In the genomic region with DNA sequence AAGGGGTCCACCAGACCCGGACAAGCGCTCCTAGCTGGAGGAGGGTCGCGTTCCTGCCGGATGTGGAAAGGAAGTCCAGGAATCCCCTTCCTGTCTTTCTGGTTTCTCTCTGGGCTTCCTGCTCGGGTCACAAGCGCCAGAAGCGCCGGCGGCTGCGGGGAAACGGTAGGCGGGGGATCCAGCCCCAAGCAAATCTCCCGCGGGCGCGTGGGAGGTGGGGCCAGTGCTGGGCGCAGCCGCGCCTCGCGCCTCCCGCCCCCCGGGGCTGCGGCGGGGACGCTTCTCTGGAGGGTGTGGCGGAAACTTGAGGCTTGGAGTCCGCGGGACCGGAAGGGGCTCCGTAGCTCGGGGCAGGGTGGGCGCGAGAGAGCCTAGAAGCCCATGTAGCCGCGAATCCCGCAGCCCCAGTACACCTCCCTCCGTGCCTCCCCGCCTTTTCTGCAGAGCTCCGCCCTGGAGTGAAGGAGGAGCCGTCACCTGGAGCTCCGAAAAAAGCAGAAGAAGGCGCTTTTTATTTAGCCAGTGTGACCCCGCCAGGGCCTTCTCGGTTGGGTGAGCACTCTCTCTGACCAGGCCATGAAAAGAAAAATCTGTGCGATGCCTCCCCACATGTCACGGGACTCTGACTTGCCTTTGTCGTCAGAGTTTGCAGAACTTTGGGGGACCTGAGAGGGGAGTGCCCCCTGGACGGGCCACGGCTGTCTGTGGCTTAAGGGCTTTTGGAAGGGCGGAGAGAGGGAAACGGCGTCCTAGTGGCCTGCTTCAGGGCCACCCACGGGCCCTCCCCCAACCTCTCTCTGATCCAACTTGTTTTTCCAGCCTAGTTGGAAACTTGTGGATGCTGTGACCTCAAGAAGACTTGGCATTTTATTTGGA, we compare ENCODE assay signal across 8 cellular contexts. TPM values are rescaled to one million over a fixed set of nuclear protein-coding genes. Genes with fewer than 3 reads are reported as not detected.
DNase-seq lines count a peak whose midpoint lies in the region; ATAC-seq, FAIRE-seq and TF ChIP-seq lines count a peak whose summit lies in the region.

No MANE protein-coding gene starts in this region.

- no peaks in the 10 kb centered on the region for H3K36me3 ChIP-seq in hepatocyte (replicated peaks; ENCODE audit: insufficient read depth, low read depth)

- H3K27me3 ChIP-seq in hepatocyte: no peaks in the 10 kb centered on the region

- H3K27ac ChIP-seq in angular gyrus (ENCODE audit: low read depth, low read length) (peak overlapping the region; percentile 62), hepatocyte (peak overlapping the region; percentile 94)

- H2AFZ ChIP-seq in hepatocyte: peak overlapping the region; percentile 81

- H3K79me2 ChIP-seq in hepatocyte: peaks cover 46% of the 10 kb centered on the region

- ATAC-seq in HG02623 (IDR thresholded peaks at IDR 0.05; ENCODE audit: unreplicated experiment): peak; percentile 66
- peak; percentile 77 for ATAC-seq in T-helper 17 cell

- H3K4me1 ChIP-seq in hepatocyte (ENCODE audit: insufficient read depth): peaks cover 29% of the 10 kb centered on the region

- H3K9me2 ChIP-seq in hepatocyte (replicated peaks; ENCODE audit: insufficient read depth): no peaks in the 10 kb centered on the region

- H3K4me3 Mint-ChIP-seq in T-helper 17 cell: peak overlapping the region; percentile 100

- peak; percentile 97 for FAIRE-seq in GM12892 (lab: Jason Lieb, UNC)

- H4K20me1 ChIP-seq in hepatocyte (ENCODE audit: insufficient read depth, poor library complexity, severe bottlenecking): no peaks in the 10 kb centered on the region

- no peaks in the 10 kb centered on the region for H3K9me3 ChIP-seq in T-helper 17 cell (ENCODE audit: control insufficient read depth, low read length, poor library complexity, severe bottlenecking)
- no peaks in the 10 kb centered on the region for H3K9me3 ChIP-seq in hepatocyte (ENCODE audit: low read depth)

- TF ChIP-seq POLR2A in GM12892 (IDR thresholded peaks at IDR 0.05; ENCODE audit: low read depth, low read length): peak; percentile 69

- H3K4me1 Mint-ChIP-seq in T-helper 17 cell: peaks cover 42% of the 10 kb centered on the region

- H3K36me3 Mint-ChIP-seq in T-helper 17 cell (ENCODE audit: low read depth): peaks cover 9% of the 10 kb centered on the region

- H3K4me3 ChIP-seq in hepatocyte: peak overlapping the region; percentile 88
- H3K4me3 ChIP-seq in retinal pigment epithelial cell (ENCODE audit: low read length): peak overlapping the region; percentile 81

- WGBS in hepatocyte (ENCODE audit: low lambda C conversion rate, missing lambda C conversion rate): under 1% methylated on average over 44 of the region's 55 CpGs

- no peak for TF ChIP-seq CTCF in hepatocyte (IDR thresholded peaks at IDR 0.05; ENCODE audit: poor library complexity)
- TF ChIP-seq CTCF in retinal pigment epithelial cell (conservative IDR thresholded peaks at IDR 0.05; ENCODE audit: low read depth, low read length): no peak

- no peaks in the 10 kb centered on the region for H3K27me3 Mint-ChIP-seq in T-helper 17 cell

- peak overlapping the region; percentile 87 for H3K4me2 ChIP-seq in hepatocyte

- peak overlapping the region; percentile 100 for H3K27ac Mint-ChIP-seq in T-helper 17 cell

- DNase-seq in GM12892 (ENCODE audit: insufficient read length): peak; percentile 74
- peak; percentile 45 for DNase-seq in NCI-H1092 (lab: John Stamatoyannopoulos, UW)
- DNase-seq in T-helper 17 cell: peak; percentile 78 to 88 (median 82)
- peak; percentile 91 for DNase-seq in hepatocyte (ENCODE audit: low spot score)
- DNase-seq in retinal pigment epithelial cell (ENCODE audit: low read depth): no peak
- no peak for DNase-seq in cerebellar nuclear complex (lab: John Stamatoyannopoulos, UW)

RNA-seq across cellular contexts. Expression of a gene that starts 21.4 kb away (rescaled TPM):
- 187 TPM for polyA plus RNA-seq in GM12892 (2012; ENCODE audit: missing spikeins)
- total RNA-seq in T-helper 17 cell (100 to 1,000 TPM; 151 to 173 TPM), hepatocyte (5.7 and 6.0 TPM in 2 replicates)
- 3.7 and 3.9 TPM in 2 replicates for polyA plus RNA-seq in hepatocyte

RNA-seq across cellular contexts. Expression of a gene that starts 40.3 kb away (rescaled TPM):
- 0.78 TPM for polyA plus RNA-seq in GM12892 (2012; ENCODE audit: missing spikeins)
- total RNA-seq in T-helper 17 cell (100 to 1,000 TPM; 182 to 229 TPM), hepatocyte (not detected in 2 replicates)
- polyA plus RNA-seq in hepatocyte: not detected in 2 replicates

Comparison
In these comparisons a context has a peak if more than half of its experiments do, and no peak if none do; other contexts are left out.
1. DNase-seq: peak in GM12892 (single experiment), NCI-H1092 (single experiment), T-helper 17 cell (3 of 3) and hepatocyte (single experiment); none in retinal pigment epithelial cell (single experiment) and cerebellar nuclear complex (0 of 2).
2. RNA of a gene that starts 21.4 kb away (total RNA-seq): 151 to 173 TPM in T-helper 17 cell; 5.7 to 6.0 TPM in hepatocyte; every median in the first group is over 10 times any median in the second.
3. RNA of a gene that starts 40.3 kb away (total RNA-seq): 182 to 229 TPM in T-helper 17 cell; not detected in hepatocyte; every median in the first group is over 100 times any median in the second.